30 cellular contexts compared by ENCODE assay signal in genomic region chr2:196597531-196597930, GRCh38.
"Had no signal": no experiment of that assay in that cellular context is flagged by ENCODE, and none has a peak within 500 bp of the region (broad histone marks: within the 10 kb centered on the region; RNA-seq: fewer than 3 reads in every experiment).

No MANE protein-coding gene starts in this region.

- H3K4me1 ChIP-seq: pancreas, prostate gland, uterus had no signal

- DNase-seq: activated CD4-positive, alpha-beta memory T cell treated with anti-CD3 and anti-CD28 coated beads, Interleukin-2, amount 10 ng/mL, durations not matched to agents 7 days and 5 days; activated CD4-positive, alpha-beta T cell treated with anti-CD3 and anti-CD28 coated beads for 1 hour; activated CD4-positive, alpha-beta T cell treated with anti-CD3 and anti-CD28 coated beads, Interleukin-2, amount 10 ng/mL, durations not matched to agents 7 days and 5 days; activated CD8-positive, alpha-beta memory T cell treated with anti-CD3 and anti-CD28 coated beads, Interleukin-2, amount 50 U/mL, for 48 hours; activated gamma-delta T cell; activated naive CD4-positive, alpha-beta T cell treated with anti-CD3 and anti-CD28 coated beads, Interleukin-2, amount 10 ng/mL, durations not matched to agents 7 days and 5 days; activated naive CD8-positive, alpha-beta T cell treated with anti-CD3 and anti-CD28 coated beads, Interleukin-2, amount 10 ng/mL, durations not matched to agents 7 days and 5 days; activated T-cell treated with anti-CD3 and anti-CD28 coated beads, Interleukin-2, amount 50 U/mL, for 24 hours; caudate nucleus; cortex of kidney; effector memory CD8-positive, alpha-beta T cell; erythroblast; hippocampal formation; kidney; left colon; mammary epithelial cell; nephron progenitor cell; pancreas; retina; small intestine; stimulated activated CD4-positive, alpha-beta T cell treated with anti-CD3 and anti-CD28 coated beads, Interleukin-4, amount 100 ng/mL, for 24 hours; substantia nigra; uterus had no signal

- H3K27ac ChIP-seq: ascending aorta, gastroesophageal sphincter, pancreas, prostate gland, uterus had no signal

- H3K9me3 ChIP-seq: ascending aorta, gastroesophageal sphincter, pancreas, prostate gland, uterus had no signal

- H3K4me3 Mint-ChIP-seq: activated CD4-positive, alpha-beta memory T cell treated with anti-CD3 and anti-CD28 coated beads, Interleukin-2, amount 10 ng/mL, durations not matched to agents 7 days and 5 days; activated CD4-positive, alpha-beta T cell treated with anti-CD3 and anti-CD28 coated beads, Interleukin-2, amount 10 ng/mL, durations not matched to agents 7 days and 5 days; activated naive CD4-positive, alpha-beta T cell treated with anti-CD3 and anti-CD28 coated beads, Interleukin-2, amount 10 ng/mL, durations not matched to agents 7 days and 5 days; activated naive CD8-positive, alpha-beta T cell treated with anti-CD3 and anti-CD28 coated beads, Interleukin-2, amount 10 ng/mL, durations not matched to agents 7 days and 5 days; activated T-cell treated with anti-CD3 and anti-CD28 coated beads, Interleukin-2, amount 50 U/mL, for 24 hours; effector memory CD8-positive, alpha-beta T cell; nephron progenitor cell; stimulated activated effector memory CD8-positive, alpha-beta T cell treated with anti-CD3 and anti-CD28 coated beads, Interleukin-12 subunit alpha, Interleukin-12 subunit beta, amount 100 ng/mL, for 72 hours; stimulated activated naive CD8-positive, alpha-beta T cell treated with anti-CD3 and anti-CD28 coated beads, Interleukin-15, Interleukin-2, amounts not matched to agents 100 ng/mL and 50 ng/mL, for 24 hours; type B pancreatic cell; WTC11 had no signal

- H3K27me3 ChIP-seq: ascending aorta, pancreas, uterus had no signal

- H3K27ac Mint-ChIP-seq: activated CD4-positive, alpha-beta memory T cell treated with anti-CD3 and anti-CD28 coated beads, Interleukin-2, amount 10 ng/mL, durations not matched to agents 7 days and 5 days; activated CD4-positive, alpha-beta T cell treated with anti-CD3 and anti-CD28 coated beads, Interleukin-2, amount 10 ng/mL, durations not matched to agents 7 days and 5 days; activated naive CD4-positive, alpha-beta T cell treated with anti-CD3 and anti-CD28 coated beads, Interleukin-2, amount 10 ng/mL, durations not matched to agents 7 days and 5 days; activated naive CD8-positive, alpha-beta T cell treated with anti-CD3 and anti-CD28 coated beads, Interleukin-2, amount 10 ng/mL, durations not matched to agents 7 days and 5 days; activated T-cell treated with anti-CD3 and anti-CD28 coated beads, Interleukin-2, amount 50 U/mL, for 24 hours; effector memory CD8-positive, alpha-beta T cell; nephron progenitor cell; stimulated activated effector memory CD8-positive, alpha-beta T cell treated with anti-CD3 and anti-CD28 coated beads, Interleukin-12 subunit alpha, Interleukin-12 subunit beta, amount 100 ng/mL, for 72 hours; stimulated activated naive CD8-positive, alpha-beta T cell treated with anti-CD3 and anti-CD28 coated beads, Interleukin-15, Interleukin-2, amounts not matched to agents 100 ng/mL and 50 ng/mL, for 24 hours; type B pancreatic cell; WTC11 had no signal

- H3K4me1 Mint-ChIP-seq: stimulated activated effector memory CD8-positive, alpha-beta T cell treated with anti-CD3 and anti-CD28 coated beads, Interleukin-12 subunit alpha, Interleukin-12 subunit beta, amount 100 ng/mL, for 72 hours had no signal

- H3K36me3 Mint-ChIP-seq: activated naive CD4-positive, alpha-beta T cell treated with anti-CD3 and anti-CD28 coated beads, Interleukin-2, amount 10 ng/mL, durations not matched to agents 7 days and 5 days; activated naive CD8-positive, alpha-beta T cell treated with anti-CD3 and anti-CD28 coated beads, Interleukin-2, amount 10 ng/mL, durations not matched to agents 7 days and 5 days; stimulated activated effector memory CD8-positive, alpha-beta T cell treated with anti-CD3 and anti-CD28 coated beads, Interleukin-12 subunit alpha, Interleukin-12 subunit beta, amount 100 ng/mL, for 72 hours; type B pancreatic cell; WTC11 had no signal

- H3K9me3 Mint-ChIP-seq: activated CD4-positive, alpha-beta memory T cell treated with anti-CD3 and anti-CD28 coated beads, Interleukin-2, amount 10 ng/mL, durations not matched to agents 7 days and 5 days; activated CD4-positive, alpha-beta T cell treated with anti-CD3 and anti-CD28 coated beads, Interleukin-2, amount 10 ng/mL, durations not matched to agents 7 days and 5 days; activated naive CD4-positive, alpha-beta T cell treated with anti-CD3 and anti-CD28 coated beads, Interleukin-2, amount 10 ng/mL, durations not matched to agents 7 days and 5 days; activated naive CD8-positive, alpha-beta T cell treated with anti-CD3 and anti-CD28 coated beads, Interleukin-2, amount 10 ng/mL, durations not matched to agents 7 days and 5 days; activated T-cell treated with anti-CD3 and anti-CD28 coated beads, Interleukin-2, amount 50 U/mL, for 24 hours; effector memory CD8-positive, alpha-beta T cell; nephron progenitor cell; stimulated activated effector memory CD8-positive, alpha-beta T cell treated with anti-CD3 and anti-CD28 coated beads, Interleukin-12 subunit alpha, Interleukin-12 subunit beta, amount 100 ng/mL, for 72 hours; stimulated activated naive CD8-positive, alpha-beta T cell treated with anti-CD3 and anti-CD28 coated beads, Interleukin-15, Interleukin-2, amounts not matched to agents 100 ng/mL and 50 ng/mL, for 24 hours; type B pancreatic cell; WTC11 had no signal

- H3K36me3 ChIP-seq: ascending aorta, gastroesophageal sphincter, pancreas, prostate gland, uterus had no signal

- H3K4me3 ChIP-seq: ascending aorta, gastroesophageal sphincter, pancreas, prostate gland, uterus had no signal
